ENCODE assay signal across 25 cellular contexts in the genomic region with DNA sequence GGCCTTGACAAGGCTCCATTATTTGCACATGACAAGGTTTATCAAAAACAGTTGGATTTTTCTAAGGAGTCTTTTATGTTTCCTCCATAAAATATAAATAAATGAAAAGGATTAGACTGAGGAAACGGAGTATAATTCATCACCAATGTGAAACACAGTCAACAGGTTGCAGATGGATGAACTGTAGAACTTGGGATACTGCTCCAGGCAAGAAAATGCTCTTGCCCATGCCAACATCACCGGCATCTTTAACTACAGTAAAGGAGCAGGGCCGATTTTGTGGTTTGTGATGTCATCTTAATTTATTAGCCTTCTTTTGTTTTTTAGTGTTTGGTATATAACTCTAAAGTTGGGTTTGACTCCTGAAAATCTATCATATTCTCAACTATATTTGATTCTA.
"Had no signal": no experiment of that assay in that cellular context is flagged by ENCODE, and none has a peak within 500 bp of the region (broad histone marks: within the 10 kb centered on the region; RNA-seq: fewer than 3 reads in every experiment).

No MANE protein-coding gene starts in this region.

- H2AFZ ChIP-seq: neural progenitor cell, parathyroid adenoma had no signal

- H3K9me3 Mint-ChIP-seq: mesothelial cell of epicardium; natural killer cell; nephron progenitor cell; neural progenitor cell; stimulated activated naive B cell treated with anti-CD40 and anti-IgM and Interleukin-4, amounts not matched to agents 10 μg/mL and 1 μg/mL and 100 μg/mL, for 72 hours had no signal

- H3K9ac ChIP-seq: neural progenitor cell, parathyroid adenoma had no signal

- H3K4me3 Mint-ChIP-seq: mesothelial cell of epicardium; naive B cell; natural killer cell; nephron progenitor cell; neural progenitor cell; stimulated activated naive B cell treated with anti-CD40 and anti-IgM and Interleukin-4, amounts not matched to agents 10 μg/mL and 1 μg/mL and 100 μg/mL, for 72 hours had no signal

- H3K27ac Mint-ChIP-seq: mesothelial cell of epicardium; natural killer cell; nephron progenitor cell; neural progenitor cell; stimulated activated naive B cell treated with anti-CD40 and anti-IgM and Interleukin-4, amounts not matched to agents 10 μg/mL and 1 μg/mL and 100 μg/mL, for 72 hours had no signal

- ATAC-seq: natural killer cell; right lobe of liver; stimulated activated naive B cell treated with anti-CD40 and anti-IgM and Interleukin-4, amounts not matched to agents 10 μg/mL and 1 μg/mL and 100 μg/mL, for 72 hours; stimulated activated naive CD8-positive, alpha-beta T cell treated with anti-CD3 and anti-CD28 coated beads, Interleukin-15, Interleukin-2, amounts not matched to agents 100 U/mL and 50 U/mL, for 24 hours had no signal

- H3K27me3 Mint-ChIP-seq: stimulated activated naive B cell treated with anti-CD40 and anti-IgM and Interleukin-4, amounts not matched to agents 10 μg/mL and 1 μg/mL and 100 μg/mL, for 72 hours had no signal

- H3K27me3 ChIP-seq: neural progenitor cell, neutrophil, right atrium auricular region, right lobe of liver, stomach, testis, thyroid gland, transverse colon, upper lobe of left lung, vagina had no signal

- H3K4me1 ChIP-seq: neural progenitor cell, parathyroid adenoma, right atrium auricular region, right lobe of liver, stomach, testis, thyroid gland, transverse colon, upper lobe of left lung, vagina had no signal

- H3K27ac ChIP-seq: left ventricle myocardium inferior, neural progenitor cell, neutrophil, parathyroid adenoma, right atrium auricular region, right lobe of liver, stomach, testis, thyroid gland, transverse colon, upper lobe of left lung, vagina had no signal

- H3K36me3 Mint-ChIP-seq: mesothelial cell of epicardium; naive B cell; natural killer cell; neural progenitor cell; stimulated activated naive B cell treated with anti-CD40 and anti-IgM and Interleukin-4, amounts not matched to agents 10 μg/mL and 1 μg/mL and 100 μg/mL, for 72 hours had no signal

- DNase-seq: islet precursor cell; left ventricle myocardium inferior; mesendoderm; naive B cell; natural killer cell; nephron progenitor cell; occipital lobe; right lobe of liver; stimulated activated CD4-positive, alpha-beta T cell treated with anti-CD3 and anti-CD28 coated beads, Interleukin-1b, Interleukin-23, amount 100 ng/mL, for 48 hours; stimulated activated CD4-positive, alpha-beta T cell treated with anti-CD3 and anti-CD28 coated beads, Interleukin-2, amount 100 ng/mL, for 48 hours; stimulated activated naive B cell treated with anti-CD40 and anti-IgM and Interleukin-4, amounts not matched to agents 10 μg/mL and 1 μg/mL and 100 μg/mL, for 72 hours; stimulated activated naive CD8-positive, alpha-beta T cell treated with anti-CD3 and anti-CD28 coated beads, Interleukin-15, Interleukin-2, amounts not matched to agents 100 U/mL and 50 U/mL, for 24 hours; stomach; testis; thyroid gland; transverse colon; upper lobe of left lung had no signal

- H3K9me3 ChIP-seq: left ventricle myocardium inferior, neutrophil, right atrium auricular region, right lobe of liver, stomach, testis, thyroid gland, transverse colon, upper lobe of left lung, vagina had no signal

- H3K4me3 ChIP-seq: left ventricle myocardium inferior, lung, neural progenitor cell, right atrium auricular region, right lobe of liver, smooth muscle cell, stomach, testis, thyroid gland, transverse colon, upper lobe of left lung, vagina had no signal

- H3K4me2 ChIP-seq: neural progenitor cell, smooth muscle cell had no signal

- H3K4me1 Mint-ChIP-seq: natural killer cell; stimulated activated naive B cell treated with anti-CD40 and anti-IgM and Interleukin-4, amounts not matched to agents 10 μg/mL and 1 μg/mL and 100 μg/mL, for 72 hours had no signal

- H3K36me3 ChIP-seq: left ventricle myocardium inferior, neural progenitor cell, neutrophil, right atrium auricular region, right lobe of liver, stomach, thyroid gland, transverse colon, upper lobe of left lung, vagina had no signal

- H3K79me2 ChIP-seq: parathyroid adenoma had no signal
